8 cellular contexts compared by ENCODE assay signal in genomic region chr3:129892857-129893615, GRCh38. TPM values are rescaled to one million over a fixed set of nuclear protein-coding genes. Genes with fewer than 3 reads are reported as not detected.
DNase-seq lines count a peak whose midpoint lies in the region; ATAC-seq and TF ChIP-seq lines count a peak whose summit lies in the region.

No MANE protein-coding gene starts in this region.

- H3K36me3 ChIP-seq in neuronal stem cell (replicated peaks in 1 of 2; ENCODE audit: control insufficient read depth in 2 of 2, insufficient read depth in 2 of 2, low read length in 2 of 2) (peaks cover 0 to 19% of the 10 kb centered on the region in 2 donors), testis (ENCODE audit: low read depth, missing control alignments) (no peaks in the 10 kb centered on the region)

- H3K4me3 ChIP-seq in fibroblast of the aortic adventitia (ENCODE audit: low read depth, low read length) (peak overlapping the region; percentile 84), neuronal stem cell (ENCODE audit: low read length in 2 of 2) (peak overlapping the region; percentile 59 to 86), testis (peak overlapping the region; percentile 89 to 95)

- TF ChIP-seq POLR2A in testis (IDR thresholded peaks at IDR 0.05): no peak

- peak overlapping the region; percentile 54 for H2AK5ac ChIP-seq in neuronal stem cell (ENCODE audit: low read depth, low read length)

- H3K27ac ChIP-seq in neuronal stem cell (replicated peaks; ENCODE audit: low read length) (peak overlapping the region; percentile 86), testis (peak overlapping the region; percentile 96)

- no peak overlapping the region for H2BK120ac ChIP-seq in neuronal stem cell (ENCODE audit: low read depth, low read length)

- ATAC-seq in GM18519 (IDR thresholded peaks at IDR 0.05; ENCODE audit: low FRiP score, unreplicated experiment): peak; percentile 30
- peak; percentile 73 for ATAC-seq in HG03025 (IDR thresholded peaks at IDR 0.05; ENCODE audit: low FRiP score, unreplicated experiment)

- WGBS in neuronal stem cell (ENCODE audit: extremely low coverage in 2 of 2, insufficient read length in 2 of 2, insufficient replicate concordance in 1 of 2), 2 donors: no CpG with 5 or more reads among the region's 64 CpGs
- 0% methylated on average over 5 to 64 of the region's 64 CpGs for WGBS in testis, 2 donors

- H2BK15ac ChIP-seq in neuronal stem cell (ENCODE audit: low read length): no peak overlapping the region

- H3K4me1 ChIP-seq in neuronal stem cell (ENCODE audit: control insufficient read depth in 2 of 2, insufficient read depth in 1 of 2, low read depth in 1 of 2, low read length in 2 of 2) (peaks cover 5 to 17% of the 10 kb centered on the region in 2 donors), testis (peaks cover 21% of the 10 kb centered on the region)

- no peak overlapping the region for H3K4ac ChIP-seq in neuronal stem cell (ENCODE audit: low read length)

- peaks cover 2% of the 10 kb centered on the region for H3K79me1 ChIP-seq in neuronal stem cell (ENCODE audit: low read depth, low read length)

- H3K9ac ChIP-seq in neuronal stem cell (ENCODE audit: low read depth, low read length, poor library complexity): peak overlapping the region; percentile 91

- H4K8ac ChIP-seq in neuronal stem cell (ENCODE audit: low read depth, low read length): no peak overlapping the region

- intact Hi-C loops in testis (cut with DNase I; ENCODE audit: low total_unique reads): no loop called here

- peak overlapping the region; percentile 93 for H3K18ac ChIP-seq in neuronal stem cell (ENCODE audit: low read length)

- H2AFZ ChIP-seq in neuronal stem cell (ENCODE audit: low read length): peak overlapping the region; percentile 94

- TF ChIP-seq CTCF in fibroblast of the aortic adventitia (IDR thresholded peaks at IDR 0.05; ENCODE audit: insufficient read depth, low read length): no peak
- peak in 1 of 3 experiments; percentile 9 for TF ChIP-seq CTCF in testis (IDR thresholded peaks at IDR 0.05)

- H3K9me3 ChIP-seq in neuronal stem cell (replicated peaks in 1 of 2; ENCODE audit: control insufficient read depth in 2 of 2, insufficient read depth in 1 of 2, low read depth in 1 of 2, low read length in 2 of 2): no peaks in the 10 kb centered on the region
- H3K9me3 ChIP-seq in testis: no peaks in the 10 kb centered on the region

- H2BK12ac ChIP-seq in neuronal stem cell (ENCODE audit: low read length): no peak overlapping the region

- H3K14ac ChIP-seq in neuronal stem cell (ENCODE audit: low read length): no peak overlapping the region

- no peaks in the 10 kb centered on the region for H3K27me3 ChIP-seq in neuronal stem cell (ENCODE audit: control insufficient read depth in 3 of 3, insufficient read depth in 3 of 3, low read depth in 1 of 3, low read length in 3 of 3)
- H3K27me3 ChIP-seq in testis: no peaks in the 10 kb centered on the region

- DNase-seq in Ammon's horn (ENCODE audit: low spot score) (peak; percentile 62), NOMO-1 treated with DMSO at 0.1 percent for 48 hours (lab: John Stamatoyannopoulos, UW; ENCODE audit: unreplicated experiment) (peak; percentile 80), fibroblast of the aortic adventitia (ENCODE audit: low read depth) (peak; percentile 10), neuronal stem cell (ENCODE audit: low spot score) (peak; percentile 72), testis (peak; percentile 57)
- peak; percentile 41 to 69 for DNase-seq in activated T-helper 1 cell treated with anti-CD3 and anti-CD28 coated beads, Interleukin-2, amount 50 U/mL, for 16 hours (ENCODE audit: low read depth in 1 of 2, low spot score in 1 of 2)

- peak overlapping the region; percentile 91 for H2BK5ac ChIP-seq in neuronal stem cell (ENCODE audit: low read length)

- H3K4me2 ChIP-seq in neuronal stem cell (ENCODE audit: insufficient read depth, low read length, poor library complexity, severe bottlenecking): peak overlapping the region; percentile 56

- H3K23ac ChIP-seq in neuronal stem cell (ENCODE audit: low read depth, low read length, poor library complexity): peak overlapping the region; percentile 77

- H4K91ac ChIP-seq in neuronal stem cell (ENCODE audit: low read depth, low read length, poor library complexity): no peak overlapping the region

RNA-seq across cellular contexts. Expression of gene TMCC1, which starts 0.5 kb away (rescaled TPM):
- total RNA-seq in fibroblast of the aortic adventitia (ENCODE audit: low replicate concordance): 11.2 and 16.9 TPM in 2 replicates
- 16.8 TPM for polyA plus RNA-seq in neuronal stem cell (2013, experiment 1 of 2)
- polyA plus RNA-seq in neuronal stem cell (2013, experiment 2 of 2): 15.5 TPM
- total RNA-seq in testis: 100 to 1,000 TPM in 1 of 2 donors, 10 to 100 TPM in 1; 60.4 to 119 TPM
- polyA plus RNA-seq in testis (ENCODE audit: insufficient read depth, low read depth, low replicate concordance): 46.0 TPM

Comparison
In these comparisons a context has a peak if more than half of its experiments do, and no peak if none do; other contexts are left out.
1. Peak in every context shown above with its lines: DNase-seq, ATAC-seq, H3K4me3 ChIP-seq and H3K27ac ChIP-seq.
2. DNase-seq: peak in every context shown above with its lines; median percentile 80 in NOMO-1 treated with DMSO at 0.1 percent for 48 hours; 72 in neuronal stem cell; 62 in Ammon's horn; 57 in testis; 55 in activated T-helper 1 cell treated with anti-CD3 and anti-CD28 coated beads, Interleukin-2, amount 50 U/mL, for 16 hours; 10 in fibroblast of the aortic adventitia.